12 cellular contexts compared by ENCODE assay signal in the genomic region with DNA sequence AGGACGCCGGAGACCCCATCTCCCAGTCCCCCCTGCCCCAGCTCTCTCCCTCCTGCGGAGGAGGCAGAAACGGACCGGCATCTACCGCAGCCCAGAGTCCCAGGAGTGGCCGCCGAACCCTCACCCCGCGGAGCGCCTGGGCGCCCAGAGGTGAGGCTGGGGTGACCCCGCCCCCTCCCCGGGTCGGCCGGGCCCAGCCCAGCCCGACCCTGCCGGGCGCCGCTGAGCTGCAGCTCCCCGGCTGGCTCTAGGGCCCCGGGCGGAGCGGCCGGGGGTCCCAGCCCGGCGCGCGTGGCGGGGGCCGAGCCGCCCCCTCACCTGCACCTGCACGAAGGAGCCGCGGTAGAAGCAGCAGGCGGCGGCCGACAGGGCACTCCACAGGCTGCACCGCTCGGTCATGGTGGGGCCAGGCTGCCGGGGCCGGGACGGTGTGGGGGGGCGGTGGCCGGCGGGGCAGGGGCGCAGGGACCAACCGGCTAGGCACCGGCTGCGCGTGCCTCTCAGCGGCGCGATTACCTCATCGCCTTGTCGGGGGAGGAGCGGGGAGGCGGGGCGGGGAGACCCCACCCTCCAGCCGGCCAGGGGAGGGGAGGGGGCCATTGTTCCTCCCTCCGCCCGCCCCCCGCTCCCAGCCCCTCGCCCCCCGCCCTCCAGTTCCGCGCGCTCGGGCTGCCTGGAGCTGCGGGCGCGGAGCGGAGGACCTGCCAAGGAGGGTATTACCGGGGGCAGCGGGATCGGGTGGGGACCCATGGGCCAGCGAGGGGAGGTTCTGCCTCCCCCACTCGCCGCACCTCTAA. TPM values are rescaled to one million over a fixed set of nuclear protein-coding genes. Genes with fewer than 3 reads are reported as not detected.
DNase-seq lines count a peak whose midpoint lies in the region; ATAC-seq lines count a peak whose summit lies in the region.
"Had no signal": no experiment of that assay in that cellular context is flagged by ENCODE, and none has a peak within 500 bp of the region (broad histone marks: within the 10 kb centered on the region; RNA-seq: fewer than 3 reads in every experiment).

No MANE protein-coding gene starts in this region.

- intact Hi-C loops in left cardiac atrium (cut with DNase I) (no loop called here), posterior cingulate gyrus (cut with DNase I) (no loop called here)

- DNase-seq in DMS 273 (lab: John Stamatoyannopoulos, UW; ENCODE audit: unreplicated experiment) = peak; percentile 58
- no peak for DNase-seq in DMS 273 treated with DMSO at 0.1 percent for 48 hours (lab: John Stamatoyannopoulos, UW)
- peak; percentile 88 for DNase-seq in NCI-H69 (lab: John Stamatoyannopoulos, UW)
- no peak for DNase-seq in left cardiac atrium
- peak in 8 of 10 donors; percentile 41 to 91 (median 60) for DNase-seq in posterior cingulate gyrus
- no peak for DNase-seq in dedifferentiated amniotic fluid mesenchymal stem cell (ENCODE audit: extremely low spot score)
- DNase-seq in activated gamma-delta T cell treated with Interleukin-2 at 50 U/mL for 16 hours = no peak
- no peak for DNase-seq in effector CD8-positive, alpha-beta T cell (lab: John Stamatoyannopoulos, UW)
- DNase-seq: activated CD4-positive, CD25-positive, alpha-beta regulatory T cell treated with anti-CD3 and anti-CD28 coated beads, Interleukin-2, amount 50 U/mL, for 72 hours; foreskin melanocyte; SHP77; stimulated activated naive B cell treated with anti-CD40 and anti-IgM and Interleukin-4, amounts not matched to agents 10 μg/mL and 1 μg/mL and 100 μg/mL, for 72 hours had no signal

- ATAC-seq in left cardiac atrium = peak; percentile 40 to 46
- ATAC-seq: stimulated activated naive B cell treated with anti-CD40 and anti-IgM and Interleukin-4, amounts not matched to agents 10 μg/mL and 1 μg/mL and 100 μg/mL, for 72 hours had no signal

RNA-seq across cellular contexts. Expression of a gene that starts 19.9 kb away (rescaled TPM):
- total RNA-seq in left cardiac atrium = 1 to 10 TPM; 5.1 TPM

RNA-seq across cellular contexts. Expression of a gene that starts 23.5 kb away (rescaled TPM):
- total RNA-seq in left cardiac atrium = 10 to 100 TPM; 18.4 to 21.5 TPM

RNA-seq across cellular contexts. Expression of a gene that starts 30.9 kb away (rescaled TPM):
- 10 to 100 TPM; 58.3 to 64.2 TPM for total RNA-seq in left cardiac atrium

RNA-seq across cellular contexts. Expression of a gene that starts 39.1 kb away (rescaled TPM):
- under 1 TPM; 0.05 to 0.09 TPM for total RNA-seq in left cardiac atrium

RNA-seq across cellular contexts. Expression of a gene that starts 39.5 kb away (rescaled TPM):
- 10 to 100 TPM; 12.3 to 14.3 TPM for total RNA-seq in left cardiac atrium

Comparison
In these comparisons a context has a peak if more than half of its experiments do, and no peak if none do; other contexts are left out.
1. DNase-seq: peak in DMS 273 (single experiment), NCI-H69 (single experiment) and posterior cingulate gyrus (8 of 10); none in DMS 273 treated with DMSO at 0.1 percent for 48 hours (single experiment), left cardiac atrium (single experiment), dedifferentiated amniotic fluid mesenchymal stem cell (single experiment), activated gamma-delta T cell treated with Interleukin-2 at 50 U/mL for 16 hours (single experiment) and effector CD8-positive, alpha-beta T cell (single experiment).